1 cellular context compared by ENCODE assay signal in the genomic region with DNA sequence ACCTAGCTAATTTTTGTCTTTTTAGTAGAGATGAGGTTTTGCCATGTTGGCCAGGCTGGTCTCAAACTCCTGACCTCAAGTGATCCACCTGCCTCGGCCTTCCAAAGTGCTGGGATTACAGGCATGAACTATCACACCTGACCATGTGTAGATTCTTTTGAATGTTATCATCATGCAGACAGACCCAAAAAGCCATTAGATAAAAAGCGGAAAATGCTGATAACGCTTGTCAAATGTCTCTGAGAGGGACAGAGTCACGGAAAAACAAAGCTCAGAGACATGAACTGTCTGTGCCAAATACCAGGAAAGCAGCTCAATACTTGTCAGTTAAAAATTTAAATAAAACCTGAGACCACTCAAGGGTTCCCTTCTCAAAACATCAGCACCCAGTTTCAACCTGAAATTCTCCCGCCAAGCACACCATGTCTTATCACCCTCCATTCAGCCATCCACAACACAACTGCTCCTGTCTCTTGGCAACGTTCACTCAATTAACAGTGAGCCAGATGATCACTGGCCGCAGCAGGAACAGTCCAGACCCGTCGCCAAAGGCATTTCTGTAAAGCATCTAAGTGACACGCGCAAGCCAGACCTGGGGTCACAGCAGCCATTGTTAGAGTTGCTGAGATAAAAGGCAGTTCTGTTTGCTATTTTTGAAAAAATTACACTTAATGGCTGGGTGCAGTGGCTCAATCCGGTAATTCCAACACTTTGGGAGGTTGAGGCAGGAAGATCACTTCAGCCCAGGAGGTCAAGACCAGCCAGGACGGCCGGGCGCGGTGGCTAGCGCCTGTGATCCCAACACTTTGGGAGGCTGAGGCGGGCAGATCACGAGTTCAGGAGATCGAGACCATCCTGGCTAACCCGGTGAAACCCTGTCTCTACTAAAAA.
TF ChIP-seq lines count a peak whose summit lies in the region.

No MANE protein-coding gene starts in this region.

TF ChIP-seq in K562, 482 proteins besides CTCF, POLR2A, EP300 and RAD21 (continued from another document):
- TF ChIP-seq TCF7 (IDR thresholded peaks at IDR 0.05; ENCODE audit: borderline replicate concordance) (no peak), MTA3 (IDR thresholded peaks at IDR 0.05; ENCODE audit: borderline replicate concordance) (no peak), DPF2 (IDR thresholded peaks at IDR 0.05) (peak; percentile 76), BHLHE40 (IDR thresholded peaks at IDR 0.05; ENCODE audit: low read length) (no peak), NFYB (IDR thresholded peaks at IDR 0.05; ENCODE audit: extremely low read depth, insufficient read length) (no peak), GTF2E2 (tag; IDR thresholded peaks at IDR 0.05) (no peak), TBP (optimal IDR thresholded peaks at IDR 0.05; ENCODE audit: low read depth, low read length) (no peak), ZBED1 (IDR thresholded peaks at IDR 0.05) (no peak), ILF3 (IDR thresholded peaks at IDR 0.05; ENCODE audit: borderline replicate concordance) (no peak), ZNF23 (CRISPR knock-in tag; IDR thresholded peaks at IDR 0.05) (no peak), HNRNPUL1 (IDR thresholded peaks at IDR 0.05; ENCODE audit: low read length) (no peak), ZC3H11A (IDR thresholded peaks at IDR 0.05; ENCODE audit: low read depth, low read length) (no peak), CCNT2 (IDR thresholded peaks at IDR 0.05; ENCODE audit: borderline replicate concordance, extremely low read depth, insufficient read length, low read depth, low read length) (peak; percentile 39), SMAD3 (CRISPR knock-in tag; conservative IDR thresholded peaks at IDR 0.05) (no peak), TGIF2 (CRISPR knock-in tag; IDR thresholded peaks at IDR 0.05) (no peak), SIX5 (IDR thresholded peaks at IDR 0.05; ENCODE audit: borderline replicate concordance in 1 of 2, insufficient read depth in 1 of 2, low read depth in 1 of 2, low read length in 2 of 2) (no peak), ZNF551 (CRISPR knock-in tag; IDR thresholded peaks at IDR 0.05) (no peak), FOXK2 (conservative IDR thresholded peaks at IDR 0.05 in 1 of 2, IDR thresholded peaks at IDR 0.05 in 1 of 2; ENCODE audit: low read depth in 2 of 2) (no peak)
- TF ChIP-seq, protein P1, sequence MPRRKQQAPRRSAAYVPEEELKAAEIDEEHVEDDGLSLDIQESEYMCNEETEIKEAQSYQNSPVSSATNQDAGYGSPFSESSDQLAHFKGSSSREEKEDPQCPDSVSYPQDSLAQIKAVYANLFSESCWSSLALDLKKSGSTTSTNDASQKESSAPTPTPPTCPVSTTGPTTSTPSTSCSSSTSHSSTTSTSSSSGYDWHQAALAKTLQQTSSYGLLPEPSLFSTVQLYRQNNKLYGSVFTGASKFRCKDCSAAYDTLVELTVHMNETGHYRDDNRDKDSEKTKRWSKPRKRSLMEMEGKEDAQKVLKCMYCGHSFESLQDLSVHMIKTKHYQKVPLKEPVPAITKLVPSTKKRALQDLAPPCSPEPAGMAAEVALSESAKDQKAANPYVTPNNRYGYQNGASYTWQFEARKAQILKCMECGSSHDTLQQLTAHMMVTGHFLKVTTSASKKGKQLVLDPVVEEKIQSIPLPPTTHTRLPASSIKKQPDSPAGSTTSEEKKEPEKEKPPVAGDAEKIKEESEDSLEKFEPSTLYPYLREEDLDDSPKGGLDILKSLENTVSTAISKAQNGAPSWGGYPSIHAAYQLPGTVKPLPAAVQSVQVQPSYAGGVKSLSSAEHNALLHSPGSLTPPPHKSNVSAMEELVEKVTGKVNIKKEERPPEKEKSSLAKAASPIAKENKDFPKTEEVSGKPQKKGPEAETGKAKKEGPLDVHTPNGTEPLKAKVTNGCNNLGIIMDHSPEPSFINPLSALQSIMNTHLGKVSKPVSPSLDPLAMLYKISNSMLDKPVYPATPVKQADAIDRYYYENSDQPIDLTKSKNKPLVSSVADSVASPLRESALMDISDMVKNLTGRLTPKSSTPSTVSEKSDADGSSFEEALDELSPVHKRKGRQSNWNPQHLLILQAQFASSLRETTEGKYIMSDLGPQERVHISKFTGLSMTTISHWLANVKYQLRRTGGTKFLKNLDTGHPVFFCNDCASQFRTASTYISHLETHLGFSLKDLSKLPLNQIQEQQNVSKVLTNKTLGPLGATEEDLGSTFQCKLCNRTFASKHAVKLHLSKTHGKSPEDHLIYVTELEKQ (CRISPR knock-in tag; IDR thresholded peaks at IDR 0.05) = no peak
- TF ChIP-seq, protein P2, sequence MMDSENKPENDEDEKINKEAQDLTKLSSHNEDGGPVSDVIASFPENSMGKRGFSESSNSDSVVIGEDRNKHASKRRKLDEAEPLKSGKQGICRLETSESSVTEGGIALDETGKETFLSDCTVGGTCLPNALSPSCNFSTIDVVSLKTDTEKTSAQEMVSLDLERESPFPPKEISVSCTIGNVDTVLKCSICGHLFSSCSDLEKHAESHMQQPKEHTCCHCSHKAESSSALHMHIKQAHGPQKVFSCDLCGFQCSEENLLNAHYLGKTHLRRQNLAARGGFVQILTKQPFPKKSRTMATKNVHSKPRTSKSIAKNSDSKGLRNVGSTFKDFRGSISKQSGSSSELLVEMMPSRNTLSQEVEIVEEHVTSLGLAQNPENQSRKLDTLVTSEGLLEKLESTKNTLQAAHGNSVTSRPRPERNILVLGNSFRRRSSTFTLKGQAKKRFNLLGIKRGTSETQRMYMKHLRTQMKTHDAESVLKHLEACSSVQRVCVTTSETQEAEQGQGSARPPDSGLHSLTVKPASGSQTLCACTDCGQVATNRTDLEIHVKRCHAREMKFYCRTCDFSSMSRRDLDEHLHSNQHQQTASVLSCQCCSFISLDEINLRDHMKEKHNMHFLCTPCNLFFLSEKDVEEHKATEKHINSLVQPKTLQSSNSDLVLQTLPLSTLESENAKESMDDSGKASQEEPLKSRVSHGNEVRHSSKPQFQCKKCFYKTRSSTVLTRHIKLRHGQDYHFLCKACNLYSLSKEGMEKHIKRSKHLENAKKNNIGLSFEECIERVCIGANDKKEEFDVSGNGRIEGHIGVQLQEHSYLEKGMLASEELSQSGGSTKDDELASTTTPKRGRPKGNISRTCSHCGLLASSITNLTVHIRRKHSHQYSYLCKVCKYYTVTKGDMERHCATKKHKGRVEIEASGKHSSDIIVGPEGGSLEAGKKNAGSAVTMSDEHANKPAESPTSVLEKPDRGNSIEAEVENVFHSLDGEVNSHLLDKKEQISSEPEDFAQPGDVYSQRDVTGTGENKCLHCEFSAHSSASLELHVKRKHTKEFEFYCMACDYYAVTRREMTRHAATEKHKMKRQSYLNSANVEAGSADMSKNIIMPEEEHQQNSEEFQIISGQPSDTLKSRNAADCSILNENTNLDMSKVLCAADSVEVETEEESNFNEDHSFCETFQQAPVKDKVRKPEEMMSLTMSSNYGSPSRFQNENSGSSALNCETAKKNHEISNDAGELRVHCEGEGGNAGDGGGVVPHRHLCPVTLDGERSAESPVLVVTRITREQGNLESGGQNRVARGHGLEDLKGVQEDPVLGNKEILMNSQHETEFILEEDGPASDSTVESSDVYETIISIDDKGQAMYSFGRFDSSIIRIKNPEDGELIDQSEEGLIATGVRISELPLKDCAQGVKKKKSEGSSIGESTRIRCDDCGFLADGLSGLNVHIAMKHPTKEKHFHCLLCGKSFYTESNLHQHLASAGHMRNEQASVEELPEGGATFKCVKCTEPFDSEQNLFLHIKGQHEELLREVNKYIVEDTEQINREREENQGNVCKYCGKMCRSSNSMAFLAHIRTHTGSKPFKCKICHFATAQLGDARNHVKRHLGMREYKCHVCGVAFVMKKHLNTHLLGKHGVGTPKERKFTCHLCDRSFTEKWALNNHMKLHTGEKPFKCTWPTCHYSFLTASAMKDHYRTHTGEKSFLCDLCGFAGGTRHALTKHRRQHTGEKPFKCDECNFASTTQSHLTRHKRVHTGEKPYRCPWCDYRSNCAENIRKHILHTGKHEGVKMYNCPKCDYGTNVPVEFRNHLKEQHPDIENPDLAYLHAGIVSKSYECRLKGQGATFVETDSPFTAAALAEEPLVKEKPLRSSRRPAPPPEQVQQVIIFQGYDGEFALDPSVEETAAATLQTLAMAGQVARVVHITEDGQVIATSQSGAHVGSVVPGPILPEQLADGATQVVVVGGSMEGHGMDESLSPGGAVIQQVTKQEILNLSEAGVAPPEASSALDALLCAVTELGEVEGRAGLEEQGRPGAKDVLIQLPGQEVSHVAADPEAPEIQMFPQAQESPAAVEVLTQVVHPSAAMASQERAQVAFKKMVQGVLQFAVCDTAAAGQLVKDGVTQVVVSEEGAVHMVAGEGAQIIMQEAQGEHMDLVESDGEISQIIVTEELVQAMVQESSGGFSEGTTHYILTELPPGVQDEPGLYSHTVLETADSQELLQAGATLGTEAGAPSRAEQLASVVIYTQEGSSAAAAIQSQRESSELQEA (IDR thresholded peaks at IDR 0.05; ENCODE audit: low read depth) = no peak
